ENCODE assay signal across 10 cellular contexts in genomic region chr1:153774036-153774435, GRCh38. TPM values are rescaled to one million over a fixed set of nuclear protein-coding genes. Genes with fewer than 3 reads are reported as not detected.
DNase-seq lines count a peak whose midpoint lies in the region; ATAC-seq, FAIRE-seq and TF ChIP-seq lines count a peak whose summit lies in the region.
"Had no signal": no experiment of that assay in that cellular context is flagged by ENCODE, and none has a peak within 500 bp of the region (broad histone marks: within the 10 kb centered on the region; RNA-seq: fewer than 3 reads in every experiment).

No MANE protein-coding gene starts in this region.

- H3K4me1 Mint-ChIP-seq in MCF 10A (ENCODE audit: insufficient read depth, unreplicated experiment) (peaks cover 36% of the 10 kb centered on the region), natural killer cell (peaks cover 40 to 51% of the 10 kb centered on the region in 2 donors), type B pancreatic cell (ENCODE audit: unreplicated experiment) (peaks cover 13% of the 10 kb centered on the region)

- no peak for TF ChIP-seq CTCF in MCF 10A (IDR thresholded peaks at IDR 0.05; ENCODE audit: unreplicated experiment)
- TF ChIP-seq CTCF in mammary epithelial cell (conservative IDR thresholded peaks at IDR 0.05 in 1 of 2, IDR thresholded peaks at IDR 0.05 in 1 of 2; ENCODE audit: extremely low read depth in 1 of 2, insufficient read depth in 1 of 2, low read depth in 1 of 2, low read length in 2 of 2) = no peak
- TF ChIP-seq CTCF in GM12878 (IDR thresholded peaks at IDR 0.05 in 2 of 3, conservative IDR thresholded peaks at IDR 0.05 in 1 of 3; ENCODE audit: control insufficient read depth in 2 of 3, extremely low read depth in 1 of 3, insufficient read depth in 1 of 3, low read depth in 3 of 3, low read length in 3 of 3) = no peak
- no peak for TF ChIP-seq CTCF in natural killer cell (IDR thresholded peaks at IDR 0.05)
- no peak for TF ChIP-seq CTCF in type B pancreatic cell (conservative IDR thresholded peaks at IDR 0.05)

- POLR2A ChIA-PET in MCF 10A (lab: Yijun Ruan, JAX) = interaction anchor here (0.7 to 3.2 kb wide), 4 partner anchors 8 to 500 kb away, joined by 3 to 26 read pairs (median 3); no protein-coding TSS in a partner anchor
- POLR2A ChIA-PET in GM12878 (lab: Charles Lee) = interaction anchor here (0.7 to 1.2 kb wide), 2 partner anchors 9 to 44 kb away, joined by 3 to 5 read pairs; no protein-coding TSS in a partner anchor

- TF ChIP-seq POLR2A in GM12878 (IDR thresholded peaks at IDR 0.05; ENCODE audit: low read depth, low read length) = no peak

- H3K4me3 ChIP-seq in mammary epithelial cell (replicated peaks in 1 of 3; ENCODE audit: insufficient read depth in 1 of 3, low read depth in 2 of 3, low read length in 3 of 3) = no peak overlapping the region
- H3K4me3 ChIP-seq in GM12878 = no peak overlapping the region

- no peak overlapping the region for H3K4me3 Mint-ChIP-seq in MCF 10A (ENCODE audit: unreplicated experiment)
- peak overlapping the region; percentile 91 for H3K4me3 Mint-ChIP-seq in natural killer cell
- peak overlapping the region; percentile 62 for H3K4me3 Mint-ChIP-seq in type B pancreatic cell

- CTCF ChIA-PET in MCF 10A (lab: Yijun Ruan, JAX) (interaction anchor here (0.7 to 1.2 kb wide), 2 partner anchors 13 to 213 kb away, joined by 3 to 5 read pairs; partner anchors contain the start of gene RAB13), mammary epithelial cell (lab: Charles Lee; ENCODE audit: low non-redundant PET) (no interaction called here), GM12878 (lab: Yijun Ruan, JAX) (interaction anchor here (1.0 to 1.1 kb wide), 2 partner anchors 10 to 278 kb away, joined by 3 to 5 read pairs; no protein-coding TSS in a partner anchor)

- FAIRE-seq in GM12878 (lab: Jason Lieb, UNC) = no peak

- H3K27me3 Mint-ChIP-seq in MCF 10A (ENCODE audit: insufficient read depth, unreplicated experiment) (no peaks in the 10 kb centered on the region), natural killer cell (ENCODE audit: low read depth in 2 of 2) (no peaks in the 10 kb centered on the region), type B pancreatic cell (no peaks in the 10 kb centered on the region)

- RAD21 ChIA-PET in GM12878 (lab: Charles Lee; ENCODE audit: unreplicated experiment) = no interaction called here

- peaks cover 20% of the 10 kb centered on the region for H3K36me3 Mint-ChIP-seq in MCF 10A (ENCODE audit: insufficient read depth, unreplicated experiment)
- no peaks in the 10 kb centered on the region for H3K36me3 Mint-ChIP-seq in natural killer cell
- no peaks in the 10 kb centered on the region for H3K36me3 Mint-ChIP-seq in type B pancreatic cell

- no peaks in the 10 kb centered on the region for H4K20me1 ChIP-seq in mammary epithelial cell (ENCODE audit: insufficient read depth, low read length)
- H4K20me1 ChIP-seq in GM12878 (ENCODE audit: control insufficient read depth, insufficient read depth) = no peaks in the 10 kb centered on the region

- H3K27me3 ChIP-seq in mammary epithelial cell (ENCODE audit: insufficient read depth, low read length) = no peaks in the 10 kb centered on the region
- H3K27me3 ChIP-seq in GM12878 (replicated peaks in 1 of 2; ENCODE audit: control insufficient read depth in 2 of 2, insufficient read depth in 2 of 2, low read length in 1 of 2) = no peaks in the 10 kb centered on the region

- H3K9me3 ChIP-seq in mammary epithelial cell (replicated peaks; ENCODE audit: insufficient read depth, low read length) (no peaks in the 10 kb centered on the region), GM12878 (replicated peaks; ENCODE audit: control insufficient read depth, insufficient read depth, low read length) (no peaks in the 10 kb centered on the region)

- H3K36me3 ChIP-seq in mammary epithelial cell (ENCODE audit: insufficient read depth, low read length) = peaks cover 6% of the 10 kb centered on the region
- H3K36me3 ChIP-seq in GM12878 (ENCODE audit: control insufficient read depth in 2 of 2, insufficient read depth in 2 of 2, low read length in 1 of 2) = peaks cover 15 to 22% of the 10 kb centered on the region in 2 experiments

- dilution Hi-C loops in mammary epithelial cell (cut with HindIII; ENCODE audit: low sequenced_read_pairs) = loop anchor here (5.0 kb wide), 1 partner anchor 42 kb away; no protein-coding TSS in a partner anchor

- intact Hi-C loops in MCF 10A (cut with micrococcal nuclease) = no loop called here
- intact Hi-C loops in mammary epithelial cell (cut with micrococcal nuclease) = loop anchor here (2.0 kb wide), 1 partner anchor 213 kb away; the partner anchor contains the start of gene RAB13
- intact Hi-C loops in GM12878 (cut with micrococcal nuclease; ENCODE audit: unreplicated experiment) = no loop called here
- intact Hi-C loops in natural killer cell (cut with micrococcal nuclease) = loop anchor here (10.0 kb wide), 1 partner anchor 99 kb away; the partner anchor contains the start of genes ILF2 and NPR1

- in situ Hi-C loops in mammary epithelial cell (cut with MboI; ENCODE audit: low sequenced_read_pairs in 2 of 2) = no loop called here
- in situ Hi-C loops in GM12878 (cut with MboI) = no loop called here

- ATAC-seq in GM12878 (no peak), natural killer cell (no peak)

- no peak overlapping the region for H3K27ac ChIP-seq in mammary epithelial cell (ENCODE audit: insufficient read depth, low read depth, low read length)
- H3K27ac ChIP-seq in GM12878 (ENCODE audit: control insufficient read depth, insufficient read depth) = no peak overlapping the region

- TF ChIP-seq RAD21 in GM12878 (IDR thresholded peaks at IDR 0.05; ENCODE audit: insufficient read depth, low read depth, low read length) = no peak

- no peak overlapping the region for H2AFZ ChIP-seq in mammary epithelial cell (ENCODE audit: low read depth, low read length)
- H2AFZ ChIP-seq in GM12878 (ENCODE audit: control insufficient read depth, low read depth, low read length) = no peak overlapping the region

- no peak for TF ChIP-seq EP300 in GM12878 (IDR thresholded peaks at IDR 0.05; ENCODE audit: borderline replicate concordance in 1 of 2, control insufficient read depth in 1 of 2, low read depth in 2 of 2, low read length in 2 of 2)

- H3K4me2 ChIP-seq in mammary epithelial cell (ENCODE audit: insufficient read depth, low read depth, low read length) = no peak overlapping the region
- H3K4me2 ChIP-seq in GM12878 (ENCODE audit: control insufficient read depth, insufficient read depth) = no peak overlapping the region

- DNase-seq in MCF 10A (ENCODE audit: unreplicated experiment) = no peak
- no peak for DNase-seq in mammary epithelial cell
- DNase-seq in GM12878 (ENCODE audit: low read depth, low spot score) = no peak
- no peak for DNase-seq in natural killer cell
- DNase-seq in type B pancreatic cell (ENCODE audit: extremely low spot score, unreplicated experiment) = no peak
- no peak for DNase-seq in SKM-1 treated with dmso at 0.1 percent for 144 hours (lab: John Stamatoyannopoulos, UW; ENCODE audit: unreplicated experiment)
- no peak for DNase-seq in ecto neural progenitor cell (ENCODE audit: low spot score)
- no peak for DNase-seq in HCEC 1CT
- DNase-seq: glutamatergic neuron, NCI-H748 treated with DMSO at 0.1 percent for 48 hours had no signal

- H3K4me1 ChIP-seq in mammary epithelial cell (ENCODE audit: insufficient read depth, low read length) (peaks cover 27% of the 10 kb centered on the region), GM12878 (ENCODE audit: control insufficient read depth, insufficient read depth, low read length) (peaks cover 3% of the 10 kb centered on the region)

- BruUV-seq in MCF 10A (replicated peaks; lab: Mats Ljungman, UMichigan) = no TSS peak
- BruUV-seq in mammary epithelial cell (replicated peaks; lab: Mats Ljungman, UMichigan) = no TSS peak
- no TSS peak for BruUV-seq in GM12878 (replicated peaks; lab: Mats Ljungman, UMichigan)

- SMC1A ChIA-PET in GM12878 (lab: Charles Lee; ENCODE audit: uncharacterized antibody, unreplicated experiment) = no interaction called here

- H3K27ac Mint-ChIP-seq in MCF 10A (ENCODE audit: low read depth, unreplicated experiment) (peak overlapping the region; percentile 68), natural killer cell (peak overlapping the region; percentile 92), type B pancreatic cell (no peak overlapping the region)

- no peak overlapping the region for H3K9ac ChIP-seq in mammary epithelial cell (ENCODE audit: insufficient read depth, low read length)
- H3K9ac ChIP-seq in GM12878 (ENCODE audit: control insufficient read depth, insufficient read depth, low read length) = no peak overlapping the region

- 67% methylated on average over 6 of the region's 6 CpGs for whole genome bisulfite sequencing in mammary epithelial cell (ENCODE audit: low coverage, missing lambda C conversion rate)
- 77% methylated on average over 6 of the region's 6 CpGs for WGBS in GM12878 (ENCODE audit: insufficient coverage, insufficient replicate concordance, low lambda C conversion rate, missing lambda C conversion rate)

- H3K79me2 ChIP-seq in mammary epithelial cell (ENCODE audit: insufficient read depth, low read length) = no peaks in the 10 kb centered on the region
- no peaks in the 10 kb centered on the region for H3K79me2 ChIP-seq in GM12878 (ENCODE audit: control insufficient read depth, insufficient read depth, low read length)

- H3K9me3 Mint-ChIP-seq in MCF 10A (ENCODE audit: unreplicated experiment) (no peaks in the 10 kb centered on the region), natural killer cell (no peaks in the 10 kb centered on the region), type B pancreatic cell (no peaks in the 10 kb centered on the region)

RNA-seq across cellular contexts. Expression of gene SLC27A3, which starts 1.2 kb away (rescaled TPM):
- total RNA-seq in MCF 10A (2022) = 11.1 and 12.8 TPM in 2 replicates
- 10 to 100 TPM in 1 of 2 donors, 1 to 10 TPM in 1; 6.9 to 10.7 TPM for total RNA-seq in mammary epithelial cell
- polyA plus RNA-seq in mammary epithelial cell = 13.6 TPM
- polyA minus RNA-seq in mammary epithelial cell = 39.5 TPM
- total RNA-seq in GM12878 (2013; cell fraction: nucleolus; rRNA removed) = 4.3 and 4.5 TPM in 2 replicates
- total RNA-seq in GM12878 (2014; rRNA removed) = 9.4 and 12.4 TPM in 2 replicates
- 8.8 and 9.3 TPM in 2 replicates for total RNA-seq in GM12878 (2014; rRNA removed; fragmentation: Illumina TruSeq; extraction: Trizol)
- 11.4 and 11.9 TPM in 2 replicates for total RNA-seq in GM12878 (2021)
- polyA plus RNA-seq in GM12878 (2011; ENCODE audit: low read depth) = 3.9 TPM
- polyA plus RNA-seq in GM12878 (2011; rRNA removed) = 2.5 and 4.6 TPM in 2 replicates
- 5.6 and 5.9 TPM in 2 replicates for polyA plus RNA-seq in GM12878 (2011; cell fraction: cytosol; rRNA removed)
- polyA plus RNA-seq in GM12878 (2011; cell fraction: nucleus; rRNA removed) = 53.6 and 57.2 TPM in 2 replicates
- polyA plus RNA-seq in GM12878 (2012) = 8.0 and 10.8 TPM in 2 replicates
- polyA plus RNA-seq in GM12878 (2014; fragmentation: Illumina TruSeq; extraction: Trizol) = 8.2 and 10.8 TPM in 2 replicates
- polyA plus RNA-seq in GM12878 (2014; fragmentation: Nextera tagmentation; extraction: Ambion mirVana) = 1 to 10 TPM; 2.6 to 5.1 TPM
- polyA plus RNA-seq in GM12878 (2014; rRNA removed) = 15.4 and 18.1 TPM in 2 replicates
- polyA plus RNA-seq in GM12878 (2016; fragmentation: Nextera tagmentation; extraction: Ambion mirVana) = 1 to 10 TPM; 7.2 to 7.8 TPM
- polyA minus RNA-seq in GM12878 (2011; rRNA and poly(A)+ RNA removed) = 2.2 TPM in 2 replicates
- polyA minus RNA-seq in GM12878 (2011; cell fraction: cytosol; rRNA and poly(A)+ RNA removed) = 1.3 and 1.6 TPM in 2 replicates
- polyA minus RNA-seq in GM12878 (2011; cell fraction: nucleus; rRNA and poly(A)+ RNA removed) = 3.6 and 7.3 TPM in 2 replicates
- total RNA-seq in natural killer cell = 100 to 1,000 TPM in 1 of 3 donors, 10 to 100 TPM in 2; 65.3 to 107 (median 89.8) TPM
- 20.6 and 22.1 TPM in 2 replicates for total RNA-seq in type B pancreatic cell (ENCODE audit: low replicate concordance)

RNA-seq across cellular contexts. Expression of gene INTS3, which starts 46.2 kb away (rescaled TPM):
- total RNA-seq in MCF 10A (2022) (68.7 and 88.3 TPM in 2 replicates), mammary epithelial cell (10 to 100 TPM; 32.8 to 45.6 TPM), GM12878 (2014; rRNA removed) (32.7 and 36.1 TPM in 2 replicates), GM12878 (2014; rRNA removed; fragmentation: Illumina TruSeq; extraction: Trizol) (25.0 and 25.2 TPM in 2 replicates), GM12878 (2021) (44.0 and 48.3 TPM in 2 replicates), natural killer cell (10 to 100 TPM; 44.3 to 55.3 (median 44.5) TPM), type B pancreatic cell (ENCODE audit: low replicate concordance) (70.3 and 90.8 TPM in 2 replicates)
- polyA plus RNA-seq in mammary epithelial cell (35.5 TPM), GM12878 (2011; rRNA removed) (78.6 and 87.4 TPM in 2 replicates), GM12878 (2014; fragmentation: Illumina TruSeq; extraction: Trizol) (36.3 and 37.1 TPM in 2 replicates), GM12878 (2014; fragmentation: Nextera tagmentation; extraction: Ambion mirVana) (10 to 100 TPM; 12.6 to 14.0 TPM), GM12878 (2014; rRNA removed) (31.3 and 32.3 TPM in 2 replicates), GM12878 (2016; fragmentation: Nextera tagmentation; extraction: Ambion mirVana) (10 to 100 TPM; 28.2 to 30.4 TPM)
- 99.7 TPM for polyA minus RNA-seq in mammary epithelial cell
- 258 and 277 TPM in 2 replicates for total RNA-seq in GM12878 (2013; cell fraction: nucleolus; rRNA removed)
- polyA plus RNA-seq in GM12878 (2011; ENCODE audit: low read depth) = 30.4 TPM
- 67.3 and 91.7 TPM in 2 replicates for polyA plus RNA-seq in GM12878 (2011; cell fraction: cytosol; rRNA removed)
- polyA plus RNA-seq in GM12878 (2011; cell fraction: nucleus; rRNA removed) = 426 and 653 TPM in 2 replicates
- 37.9 and 51.2 TPM in 2 replicates for polyA plus RNA-seq in GM12878 (2012)
- 74.4 and 79.5 TPM in 2 replicates for polyA minus RNA-seq in GM12878 (2011; rRNA and poly(A)+ RNA removed)
- polyA minus RNA-seq in GM12878 (2011; cell fraction: cytosol; rRNA and poly(A)+ RNA removed) = 19.5 and 25.3 TPM in 2 replicates
- 94.9 and 97.4 TPM in 2 replicates for polyA minus RNA-seq in GM12878 (2011; cell fraction: nucleus; rRNA and poly(A)+ RNA removed)

Comparison
In these comparisons a context has a peak if more than half of its experiments do, and no peak if none do; other contexts are left out.
1. intact Hi-C loops: an anchor here in mammary epithelial cell (2.0 kb wide) and natural killer cell (10.0 kb wide); none called in MCF 10A and GM12878.